Comparison of ENCODE assay signal across 17 cellular contexts in the genomic region with DNA sequence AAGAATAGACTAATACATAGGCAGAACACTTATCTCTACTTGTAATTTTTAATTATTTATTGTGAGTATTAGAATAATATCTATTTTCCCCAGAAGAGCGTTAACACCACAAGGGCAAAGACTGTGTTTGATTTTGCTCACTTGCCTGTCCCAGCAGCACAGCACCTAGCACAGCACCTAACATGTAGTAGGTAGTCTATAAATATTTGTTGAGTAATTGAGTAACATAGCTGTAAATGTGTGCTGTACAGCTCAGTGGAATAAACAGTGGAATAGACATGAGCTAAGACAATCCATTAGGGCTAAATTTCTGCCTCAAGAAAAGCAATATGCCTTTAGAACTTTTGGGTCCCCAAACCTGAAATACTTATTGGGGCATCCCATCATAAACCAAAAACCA. TPM values are rescaled to one million over a fixed set of nuclear protein-coding genes. Genes with fewer than 3 reads are reported as not detected.
A peak's percentile ranks its signal among the peaks of the same experiment; 100 is the strongest.
DNase-seq lines count a peak whose midpoint lies in the region; ATAC-seq and TF ChIP-seq lines count a peak whose summit lies in the region.
"Had no signal": no experiment of that assay in that cellular context is flagged by ENCODE, and none has a peak within 500 bp of the region (broad histone marks: within the 10 kb centered on the region; RNA-seq: fewer than 3 reads in every experiment).

No MANE protein-coding gene starts in this region.

- no peaks in the 10 kb centered on the region for H3K9me3 Mint-ChIP-seq in MCF 10A (ENCODE audit: unreplicated experiment)

- ATAC-seq in left lobe of liver: peak; percentile 49
- ATAC-seq in right lobe of liver: peak; percentile 36 to 83 (median 57)
- ATAC-seq: A549; CD8-positive, alpha-beta T cell had no signal

- POLR2A ChIA-PET in MCF 10A (lab: Yijun Ruan, JAX): no interaction called here

- H3K27me3 Mint-ChIP-seq in MCF 10A (ENCODE audit: insufficient read depth, unreplicated experiment): no peaks in the 10 kb centered on the region
- H3K27me3 Mint-ChIP-seq: B cell; CD4-positive, alpha-beta T cell had no signal

- no peaks in the 10 kb centered on the region for H3K9me3 ChIP-seq in right lobe of liver
- H3K9me3 ChIP-seq: A549, Caco-2 had no signal

- WGBS in right lobe of liver (ENCODE audit: insufficient coverage, low coverage, low lambda C conversion rate, missing lambda C conversion rate): 17% methylated on average over 1 of the region's 1 CpG

- peak; percentile 29 for DNase-seq in DMS53 (lab: John Stamatoyannopoulos, UW)
- DNase-seq in DMS53 treated with DMSO at 0.1 percent for 48 hours (lab: John Stamatoyannopoulos, UW; ENCODE audit: unreplicated experiment): no peak
- no peak for DNase-seq in left lobe of liver (ENCODE audit: low spot score)
- DNase-seq in right lobe of liver: no peak
- DNase-seq in MCF 10A (ENCODE audit: unreplicated experiment): no peak
- DNase-seq: AML-193; Caco-2; Calu3; CD4-positive, alpha-beta T cell; CD8-positive, alpha-beta T cell; DMS79 treated with DMSO at 0.1 percent for 48 hours; GF-D8 had no signal

- H3K36me3 Mint-ChIP-seq in MCF 10A (ENCODE audit: insufficient read depth, unreplicated experiment): no peaks in the 10 kb centered on the region
- H3K36me3 Mint-ChIP-seq: CD8-positive, alpha-beta T cell had no signal

- no peaks in the 10 kb centered on the region for H3K27me3 ChIP-seq in right lobe of liver
- H3K27me3 ChIP-seq: BLaER1 treated with 17β-estradiol and CSF1 and Interleukin-3, amounts not matched to agents 10 nM and 100 nM had no signal

- intact Hi-C loops in right lobe of liver (cut with DNase I): no loop called here
- intact Hi-C loops in MCF 10A (cut with micrococcal nuclease): no loop called here

- no peak overlapping the region for H3K4me3 Mint-ChIP-seq in MCF 10A (ENCODE audit: unreplicated experiment)
- H3K4me3 Mint-ChIP-seq: B cell; CD4-positive, alpha-beta T cell; CD8-positive, alpha-beta T cell had no signal

- no peaks in the 10 kb centered on the region for H3K4me1 Mint-ChIP-seq in MCF 10A (ENCODE audit: insufficient read depth, unreplicated experiment)
- H3K4me1 Mint-ChIP-seq: B cell had no signal

- H3K4me1 ChIP-seq in right lobe of liver: no peaks in the 10 kb centered on the region
- H3K4me1 ChIP-seq: A549, Caco-2 had no signal

- BruUV-seq in MCF 10A (replicated peaks; lab: Mats Ljungman, UMichigan): no TSS peak

- no peaks in the 10 kb centered on the region for H3K36me3 ChIP-seq in right lobe of liver
- H3K36me3 ChIP-seq: BLaER1 treated with 17β-estradiol and CSF1 and Interleukin-3, amounts not matched to agents 10 nM and 100 nM had no signal

- no peak overlapping the region for H3K27ac Mint-ChIP-seq in MCF 10A (ENCODE audit: low read depth, unreplicated experiment)
- H3K27ac Mint-ChIP-seq: B cell; CD4-positive, alpha-beta T cell; CD8-positive, alpha-beta T cell had no signal

- TF ChIP-seq POLR2A in right lobe of liver (IDR thresholded peaks at IDR 0.05): no peak

- H3K27ac ChIP-seq in right lobe of liver: no peak overlapping the region
- H3K27ac ChIP-seq: 22Rv1; A549; BLaER1 treated with 17β-estradiol and CSF1 and Interleukin-3, amounts not matched to agents 10 nM and 100 nM; C4-2B had no signal

- CTCF ChIA-PET in MCF 10A (lab: Yijun Ruan, JAX): no interaction called here

- H3K4me3 ChIP-seq in right lobe of liver: no peak overlapping the region
- H3K4me3 ChIP-seq: A549; BLaER1 treated with 17β-estradiol and CSF1 and Interleukin-3, amounts not matched to agents 10 nM and 100 nM had no signal

- TF ChIP-seq CTCF in right lobe of liver (IDR thresholded peaks at IDR 0.05) (no peak), MCF 10A (IDR thresholded peaks at IDR 0.05; ENCODE audit: unreplicated experiment) (no peak)

RNA-seq across cellular contexts. Expression of gene VCAN, which starts 49.3 kb away (rescaled TPM):
- total RNA-seq in left lobe of liver (2.3 TPM), right lobe of liver (10 to 100 TPM in 2 of 6 experiments, 1 to 10 TPM in 4; 3.8 to 13.8 (median 6.0) TPM), MCF 10A (2022) (44.1 and 50.6 TPM in 2 replicates)
- total RNA-seq: B cell had no signal
